ENCODE assay signal across 8 cellular contexts in the genomic region with DNA sequence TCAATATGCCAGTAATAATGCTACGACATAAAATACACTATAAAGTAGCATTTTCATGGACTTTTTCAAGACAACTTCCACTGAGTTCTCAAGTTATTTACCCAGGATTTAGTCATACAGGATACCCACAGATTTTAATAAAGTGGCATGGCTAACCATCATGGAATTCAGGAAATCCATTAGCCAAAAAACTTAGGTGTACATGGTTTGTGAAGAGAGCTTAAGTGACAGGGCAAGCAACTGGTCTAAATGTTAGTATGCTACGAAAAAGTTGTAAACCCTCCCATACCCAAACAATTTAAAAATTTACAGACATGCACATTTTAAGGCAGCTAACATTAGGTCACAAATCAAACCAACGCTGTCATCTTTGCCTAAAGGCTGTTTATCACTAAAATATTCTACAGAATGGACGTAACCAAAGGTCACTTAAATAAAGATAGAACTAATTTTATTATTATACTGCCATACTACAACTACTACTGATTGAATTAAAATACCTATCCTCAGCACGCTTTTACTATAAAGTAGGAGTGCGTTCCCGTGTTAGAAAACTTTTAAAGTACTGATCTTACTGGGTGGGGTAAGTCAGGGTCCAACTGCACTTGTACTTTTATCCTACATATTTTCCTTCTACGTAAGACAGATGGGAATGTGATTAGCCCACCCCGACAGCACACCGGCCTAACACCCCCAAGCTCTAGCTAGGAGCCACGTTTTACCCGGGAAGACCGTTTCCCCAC. TPM values are rescaled to one million over a fixed set of nuclear protein-coding genes. Genes with fewer than 3 reads are reported as not detected.
A peak's percentile ranks its signal among the peaks of the same experiment; 100 is the strongest.
DNase-seq lines count a peak whose midpoint lies in the region; ATAC-seq and TF ChIP-seq lines count a peak whose summit lies in the region.

No MANE protein-coding gene starts in this region.

- H3K9me3 Mint-ChIP-seq in activated T-cell treated with anti-CD3 and anti-CD28 coated beads, Interleukin-2, amount 50 U/mL, for 72 hours: no peaks in the 10 kb centered on the region
- no peaks in the 10 kb centered on the region for H3K9me3 Mint-ChIP-seq in activated naive CD8-positive, alpha-beta T cell (ENCODE audit: low read depth)

- H3K27me3 Mint-ChIP-seq in activated T-cell treated with anti-CD3 and anti-CD28 coated beads, Interleukin-2, amount 50 U/mL, for 72 hours (ENCODE audit: low read depth): peaks cover 13% of the 10 kb centered on the region
- H3K27me3 Mint-ChIP-seq in activated naive CD8-positive, alpha-beta T cell: no peaks in the 10 kb centered on the region

- ATAC-seq in activated T-cell treated with anti-CD3 and anti-CD28 coated beads, Interleukin-2, amount 50 U/mL, for 72 hours (replicated peaks in 1 of 2): no peak
- no peak for ATAC-seq in GM18867 (IDR thresholded peaks at IDR 0.05; ENCODE audit: unreplicated experiment)

- peaks cover 41% of the 10 kb centered on the region for H3K4me1 Mint-ChIP-seq in activated T-cell treated with anti-CD3 and anti-CD28 coated beads, Interleukin-2, amount 50 U/mL, for 72 hours (ENCODE audit: low read depth)
- H3K4me1 Mint-ChIP-seq in activated naive CD8-positive, alpha-beta T cell (ENCODE audit: low read depth): peaks cover 35% of the 10 kb centered on the region

- intact Hi-C loops in tibial artery (cut with DNase I; ENCODE audit: low total_unique reads): loop anchor here (5.0 to 10.0 kb wide), 2 partner anchors 95 to 278 kb away; a partner anchor contains a TSS

- H3K36me3 Mint-ChIP-seq in activated T-cell treated with anti-CD3 and anti-CD28 coated beads, Interleukin-2, amount 50 U/mL, for 72 hours (ENCODE audit: insufficient read depth in 2 of 2): no peaks in the 10 kb centered on the region
- H3K36me3 Mint-ChIP-seq in activated naive CD8-positive, alpha-beta T cell: peaks cover 4% of the 10 kb centered on the region

- H3K4me3 ChIP-seq in kidney epithelial cell (ENCODE audit: low read depth, low read length): peak overlapping the region; percentile 50
- peak overlapping the region; percentile 91 to 95 for H3K4me3 ChIP-seq in tibial artery

- H3K27ac Mint-ChIP-seq in activated T-cell treated with anti-CD3 and anti-CD28 coated beads, Interleukin-2, amount 50 U/mL, for 72 hours: peak overlapping the region; percentile 35
- H3K27ac Mint-ChIP-seq in activated naive CD8-positive, alpha-beta T cell: peak overlapping the region; percentile 46

- H3K9me3 ChIP-seq in tibial artery: no peaks in the 10 kb centered on the region

- peak overlapping the region; percentile 90 to 92 for H3K4me3 Mint-ChIP-seq in activated T-cell treated with anti-CD3 and anti-CD28 coated beads, Interleukin-2, amount 50 U/mL, for 72 hours
- peak overlapping the region; percentile 90 for H3K4me3 Mint-ChIP-seq in activated naive CD8-positive, alpha-beta T cell

- H3K36me3 ChIP-seq in kidney epithelial cell (ENCODE audit: control insufficient read depth, insufficient read depth, low read length) (no peaks in the 10 kb centered on the region), tibial artery (no peaks in the 10 kb centered on the region)

- DNase-seq in activated T-cell treated with anti-CD3 and anti-CD28 coated beads, Interleukin-2, amount 50 U/mL, for 72 hours: no peak
- DNase-seq in activated T-cell treated with anti-CD3 and anti-CD28 coated beads, Interleukin-2, amount 50 U/mL, for 48 hours: no peak
- DNase-seq in kidney epithelial cell (ENCODE audit: low read depth): no peak
- no peak for DNase-seq in tibial artery
- DNase-seq in activated effector memory CD4-positive, alpha-beta T cell treated with Interleukin-2 at 50 U/mL for 16 hours: no peak
- no peak for DNase-seq in NCI-H1105 (lab: John Stamatoyannopoulos, UW)

- no peaks in the 10 kb centered on the region for H3K27me3 ChIP-seq in kidney epithelial cell (ENCODE audit: control insufficient read depth, insufficient read depth, low read length)
- H3K27me3 ChIP-seq in tibial artery: no peaks in the 10 kb centered on the region

- TF ChIP-seq CTCF in kidney epithelial cell (IDR thresholded peaks at IDR 0.05; ENCODE audit: insufficient read depth, low read length, poor library complexity, severe bottlenecking) (no peak), tibial artery (IDR thresholded peaks at IDR 0.05) (no peak)

- peak overlapping the region; percentile 93 to 96 for H3K27ac ChIP-seq in tibial artery

- peaks cover 0 to 23% (median 15%) of the 10 kb centered on the region in 4 donors for H3K4me1 ChIP-seq in tibial artery

RNA-seq across cellular contexts. Expression of a gene that starts 1.1 kb away (rescaled TPM):
- total RNA-seq in activated T-cell treated with anti-CD3 and anti-CD28 coated beads, Interleukin-2, amount 50 U/mL, for 72 hours: 1 to 10 TPM; 6.5 to 7.2 TPM
- total RNA-seq in kidney epithelial cell: 30.1 and 32.0 TPM in 2 replicates
